8 cellular contexts compared by ENCODE assay signal in genomic region chr6:138773177-138774091, GRCh38. TPM values are rescaled to one million over a fixed set of nuclear protein-coding genes. Genes with fewer than 3 reads are reported as not detected.
DNase-seq lines count a peak whose midpoint lies in the region; ATAC-seq, FAIRE-seq and TF ChIP-seq lines count a peak whose summit lies in the region.

CCDC28A (plus strand) TSS chr6:138773769; CDS start chr6:138776121, 2,352 bp downstream.

- peaks cover 0 to 6% of the 10 kb centered on the region in 2 experiments; a peak in 1 of 5 replicates for H3K36me3 ChIP-seq in HepG2 (replicated peaks in 1 of 2; ENCODE audit: control insufficient read depth in 1 of 2, insufficient read depth in 2 of 2, low read length in 2 of 2)

- ATAC-seq in GM19397 (IDR thresholded peaks at IDR 0.05; ENCODE audit: unreplicated experiment) (peak; percentile 92), HG03571 (IDR thresholded peaks at IDR 0.05; ENCODE audit: unreplicated experiment) (peak; percentile 94), HepG2 (peak; percentile 96)

- DNase-seq in CD14-positive monocyte (ENCODE audit: low spot score) (peak; percentile 94), NCI-H82 (lab: John Stamatoyannopoulos, UW) (peak; percentile 98), dermis microvascular lymphatic vessel endothelial cell (ENCODE audit: low read depth in 2 of 2) (peak; percentile 93 to 95), HepG2 (ENCODE audit: low spot score) (peak; percentile 97)
- peak; percentile 92 to 93 for DNase-seq in activated CD4-positive, alpha-beta T cell treated with anti-CD3 and anti-CD28 coated beads, Interleukin-2, amount 50 U/mL, for 48 hours
- DNase-seq in stimulated activated CD4-positive, alpha-beta T cell treated with anti-CD3 and anti-CD28 coated beads, Interleukin-4, amount 100 ng/mL, for 1 hour: peak; percentile 89

- BruUV-seq in HepG2 (replicated peaks; lab: Mats Ljungman, UMichigan): TSS peak; percentile 84

- H3K4me3 ChIP-seq in HepG2 (replicated peaks in 1 of 3; ENCODE audit: insufficient read depth in 1 of 3, low read depth in 2 of 3, low read length in 3 of 3): peak within 1 kb of the TSS; percentile 71 to 97 (median 81)

- peaks cover 21 to 22% of the 10 kb centered on the region in 2 donors for H3K36me3 Mint-ChIP-seq in CD14-positive monocyte

- no peaks in the 10 kb centered on the region for H3K9me3 ChIP-seq in HepG2 (ENCODE audit: low read length)

- peak within 1 kb of the TSS; percentile 93 for H3K27ac ChIP-seq in HepG2 (ENCODE audit: extremely low read length, insufficient read depth, low read length)

- peak; percentile 99 for FAIRE-seq in HepG2 (lab: Jason Lieb, UNC)

- H2AFZ ChIP-seq in HepG2 (ENCODE audit: low read length): peak within 1 kb of the TSS; percentile 96

- TF ChIP-seq EP300 in HepG2 (IDR thresholded peaks at IDR 0.05; ENCODE audit: low read depth in 2 of 2, low read length in 2 of 2) (peak in 1 of 2 experiments; percentile 4; a peak in 1 of 4 replicates), HepG2 (CRISPR knock-in tag; IDR thresholded peaks at IDR 0.05; ENCODE audit: borderline replicate concordance) (peak; percentile 17; the same call in 1 of the 2 replicates)

- H3K9me3 Mint-ChIP-seq in CD14-positive monocyte: no peaks in the 10 kb centered on the region

- H4K20me1 ChIP-seq in HepG2 (ENCODE audit: insufficient read depth, low read length): no peaks in the 10 kb centered on the region

- H3K9ac ChIP-seq in HepG2 (ENCODE audit: insufficient read depth, low read depth, low read length): peak within 1 kb of the TSS; percentile 90

- H3K27me3 ChIP-seq in HepG2 (ENCODE audit: control insufficient read depth in 1 of 2, insufficient read depth in 2 of 2, low read length in 2 of 2): no peaks in the 10 kb centered on the region; a peak in 1 of 5 replicates

- intact Hi-C loops in CD14-positive monocyte (cut with micrococcal nuclease) (loop anchor here (5.0 to 10.0 kb wide), 4 partner anchors 81 to 659 kb away; partner anchors contain the start of genes HEBP2 (in 1 of the 2) and HECA (in 1 of the 2)), HepG2 (cut with micrococcal nuclease; ENCODE audit: unreplicated experiment) (loop anchor here (1.0 to 5.0 kb wide), 2 partner anchors 215 to 351 kb away; partner anchors contain the start of gene REPS1)

- TF ChIP-seq POLR2A in HepG2 (IDR thresholded peaks at IDR 0.05; ENCODE audit: insufficient read depth in 1 of 2, low read depth in 2 of 2, low read length in 2 of 2): peak; percentile 69 to 70

- POLR2A ChIA-PET in HepG2 (lab: Yijun Ruan, JAX): interaction anchor here (0.8 to 1.5 kb wide), 9 partner anchors 12 to 602 kb away, joined by 3 to 6 read pairs (median 4); no protein-coding TSS in a partner anchor

- H3K27ac Mint-ChIP-seq in CD14-positive monocyte: peak within 1 kb of the TSS; percentile 99 to 100 (median 100)

- H3K4me1 Mint-ChIP-seq in CD14-positive monocyte: peaks cover 19% of the 10 kb centered on the region

- no peak for TF ChIP-seq RAD21 in HepG2 (CRISPR knock-in tag; IDR thresholded peaks at IDR 0.05)

- CTCF ChIA-PET in HepG2 (lab: Yijun Ruan, JAX; ENCODE audit: low intra/inter-chr PET ratio, low total read pairs): no interaction called here

- peaks cover 30% of the 10 kb centered on the region for H3K4me1 ChIP-seq in HepG2 (ENCODE audit: insufficient read depth, low read length)

- TF ChIP-seq CTCF in CD14-positive monocyte (IDR thresholded peaks at IDR 0.05): no peak
- TF ChIP-seq CTCF in HepG2 (CRISPR knock-in tag; IDR thresholded peaks at IDR 0.05): peak; percentile 15; the same call in 1 of the 2 replicates

- under 1% methylated on average over 42 of the region's 47 CpGs for WGBS in HepG2 (ENCODE audit: low lambda C conversion rate)

- H3K27me3 Mint-ChIP-seq in CD14-positive monocyte (ENCODE audit: low read depth in 3 of 3): peaks cover 0 to 2% (median 0%) of the 10 kb centered on the region in 3 donors

- in situ Hi-C loops in HepG2 (cut with HindIII; ENCODE audit: extremely low pct_ligation_motif_present, low pct_unique_long_range_greater_than_20kb): no loop called here

- peak within 1 kb of the TSS; percentile 90 for H3K4me2 ChIP-seq in HepG2 (ENCODE audit: low read depth, low read length)

- peak within 1 kb of the TSS; percentile 98 to 100 for H3K4me3 Mint-ChIP-seq in CD14-positive monocyte

- peaks cover 3% of the 10 kb centered on the region for H3K79me2 ChIP-seq in HepG2 (ENCODE audit: insufficient read depth, low read length)

TF ChIP-seq in HepG2, 621 proteins besides CTCF, POLR2A, EP300 and RAD21 (continues in another document):
- no peak for TF ChIP-seq RBAK (CRISPR knock-in tag; IDR thresholded peaks at IDR 0.05)
- TF ChIP-seq, protein P1, sequence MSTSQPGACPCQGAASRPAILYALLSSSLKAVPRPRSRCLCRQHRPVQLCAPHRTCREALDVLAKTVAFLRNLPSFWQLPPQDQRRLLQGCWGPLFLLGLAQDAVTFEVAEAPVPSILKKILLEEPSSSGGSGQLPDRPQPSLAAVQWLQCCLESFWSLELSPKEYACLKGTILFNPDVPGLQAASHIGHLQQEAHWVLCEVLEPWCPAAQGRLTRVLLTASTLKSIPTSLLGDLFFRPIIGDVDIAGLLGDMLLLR (CRISPR knock-in tag; IDR thresholded peaks at IDR 0.05): peak; percentile 20; the same call in 1 of the 2 replicates
- TF ChIP-seq HOXA9 (CRISPR knock-in tag; IDR thresholded peaks at IDR 0.05; ENCODE audit: borderline replicate concordance): peak; percentile 80
- TF ChIP-seq, protein P2, sequence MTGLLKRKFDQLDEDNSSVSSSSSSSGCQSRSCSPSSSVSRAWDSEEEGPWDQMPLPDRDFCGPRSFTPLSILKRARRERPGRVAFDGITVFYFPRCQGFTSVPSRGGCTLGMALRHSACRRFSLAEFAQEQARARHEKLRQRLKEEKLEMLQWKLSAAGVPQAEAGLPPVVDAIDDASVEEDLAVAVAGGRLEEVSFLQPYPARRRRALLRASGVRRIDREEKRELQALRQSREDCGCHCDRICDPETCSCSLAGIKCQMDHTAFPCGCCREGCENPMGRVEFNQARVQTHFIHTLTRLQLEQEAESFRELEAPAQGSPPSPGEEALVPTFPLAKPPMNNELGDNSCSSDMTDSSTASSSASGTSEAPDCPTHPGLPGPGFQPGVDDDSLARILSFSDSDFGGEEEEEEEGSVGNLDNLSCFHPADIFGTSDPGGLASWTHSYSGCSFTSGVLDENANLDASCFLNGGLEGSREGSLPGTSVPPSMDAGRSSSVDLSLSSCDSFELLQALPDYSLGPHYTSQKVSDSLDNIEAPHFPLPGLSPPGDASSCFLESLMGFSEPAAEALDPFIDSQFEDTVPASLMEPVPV (CRISPR knock-in tag; IDR thresholded peaks at IDR 0.05): no peak
- TF ChIP-seq, protein P3, sequence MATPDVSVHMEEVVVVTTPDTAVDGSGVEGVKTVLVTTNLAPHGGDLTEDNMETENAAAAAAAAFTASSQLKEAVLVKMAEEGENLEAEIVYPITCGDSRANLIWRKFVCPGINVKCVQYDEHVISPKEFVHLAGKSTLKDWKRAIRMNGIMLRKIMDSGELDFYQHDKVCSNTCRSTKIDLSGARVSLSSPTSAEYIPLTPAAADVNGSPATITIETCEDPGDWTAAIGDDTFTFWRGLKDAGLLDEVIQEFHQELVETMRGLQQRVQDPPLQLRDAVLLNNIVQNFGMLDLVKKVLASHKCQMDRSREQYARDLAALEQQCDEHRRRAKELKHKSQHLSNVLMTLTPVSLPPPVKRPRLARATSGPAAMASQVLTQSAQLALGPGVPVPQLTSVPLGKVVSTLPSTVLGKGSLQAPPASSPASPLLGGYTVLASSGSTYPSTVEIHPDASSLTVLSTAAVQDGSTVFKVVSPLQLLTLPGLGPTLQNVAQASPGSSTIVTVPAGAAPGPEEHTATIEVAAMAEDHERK (CRISPR knock-in tag; IDR thresholded peaks at IDR 0.05; ENCODE audit: low read depth): no peak
- TF ChIP-seq, protein P4, sequence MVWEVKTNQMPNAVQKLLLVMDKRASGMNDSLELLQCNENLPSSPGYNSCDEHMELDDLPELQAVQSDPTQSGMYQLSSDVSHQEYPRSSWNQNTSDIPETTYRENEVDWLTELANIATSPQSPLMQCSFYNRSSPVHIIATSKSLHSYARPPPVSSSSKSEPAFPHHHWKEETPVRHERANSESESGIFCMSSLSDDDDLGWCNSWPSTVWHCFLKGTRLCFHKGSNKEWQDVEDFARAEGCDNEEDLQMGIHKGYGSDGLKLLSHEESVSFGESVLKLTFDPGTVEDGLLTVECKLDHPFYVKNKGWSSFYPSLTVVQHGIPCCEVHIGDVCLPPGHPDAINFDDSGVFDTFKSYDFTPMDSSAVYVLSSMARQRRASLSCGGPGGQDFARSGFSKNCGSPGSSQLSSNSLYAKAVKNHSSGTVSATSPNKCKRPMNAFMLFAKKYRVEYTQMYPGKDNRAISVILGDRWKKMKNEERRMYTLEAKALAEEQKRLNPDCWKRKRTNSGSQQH (CRISPR knock-in tag; IDR thresholded peaks at IDR 0.05; ENCODE audit: low read depth): peak; percentile 96; the same call in 1 of the 2 replicates
- peak; percentile 75 for TF ChIP-seq YY1 (IDR thresholded peaks at IDR 0.05; ENCODE audit: insufficient read depth, insufficient replicate concordance, low read depth, low read length)

RNA-seq across cellular contexts. Expression of gene CCDC28A, which starts in this region (rescaled TPM):
- polyA plus RNA-seq in CD14-positive monocyte: 10 to 100 TPM; 42.6 to 53.3 TPM
- 18.0 TPM in 2 replicates for total RNA-seq in dermis microvascular lymphatic vessel endothelial cell
- total RNA-seq in HepG2 (2016; rRNA removed; fragmentation: Illumina TruSeq; extraction: Trizol): 15.8 and 22.8 TPM in 2 replicates
- total RNA-seq in HepG2 (2016; cell fraction: cytosol; rRNA removed; fragmentation: Illumina TruSeq; extraction: Trizol; ENCODE audit: low read depth): 4.7 and 5.9 TPM in 2 replicates
- total RNA-seq in HepG2 (2016; cell fraction: insoluble cytoplasmic fraction; rRNA removed; fragmentation: Illumina TruSeq; extraction: Trizol): 15.4 and 23.4 TPM in 2 replicates
- 11.1 and 13.3 TPM in 2 replicates for total RNA-seq in HepG2 (2016; cell fraction: membrane; rRNA removed; fragmentation: Illumina TruSeq; extraction: Trizol)
- total RNA-seq in HepG2 (2016; cell fraction: nucleus; rRNA removed; fragmentation: Illumina TruSeq; extraction: Trizol): 9.0 and 9.6 TPM in 2 replicates
- polyA plus RNA-seq in HepG2 (2011; rRNA removed): 11.1 and 15.8 TPM in 2 replicates
- polyA plus RNA-seq in HepG2 (2011; cell fraction: cytosol; rRNA removed): 6.9 and 10.4 TPM in 2 replicates
- 4.9 and 6.7 TPM in 2 replicates for polyA plus RNA-seq in HepG2 (2011; cell fraction: nucleus; rRNA removed)
- 11.8 and 14.7 TPM in 2 replicates for polyA plus RNA-seq in HepG2 (2012)
- polyA plus RNA-seq in HepG2 (2016; cell fraction: cytosol; fragmentation: Illumina TruSeq; extraction: Trizol; ENCODE audit: low read depth): 5.2 and 6.9 TPM in 2 replicates
- 20.8 and 23.9 TPM in 2 replicates for polyA plus RNA-seq in HepG2 (2016; cell fraction: insoluble cytoplasmic fraction; fragmentation: Illumina TruSeq; extraction: Trizol; ENCODE audit: low read depth)
- polyA plus RNA-seq in HepG2 (2016; cell fraction: membrane; fragmentation: Illumina TruSeq; extraction: Trizol; ENCODE audit: low read depth): 9.4 and 9.8 TPM in 2 replicates
- 10.5 and 12.2 TPM in 2 replicates for polyA plus RNA-seq in HepG2 (2016; cell fraction: nucleus; fragmentation: Illumina TruSeq; extraction: Trizol; ENCODE audit: insufficient read depth, low read depth)
- polyA minus RNA-seq in HepG2 (2011; rRNA and poly(A)+ RNA removed; ENCODE audit: low replicate concordance): 4.6 and 5.8 TPM in 2 replicates
- polyA minus RNA-seq in HepG2 (2011; cell fraction: cytosol; rRNA and poly(A)+ RNA removed): 4.8 and 7.3 TPM in 2 replicates
- 8.2 and 9.3 TPM in 2 replicates for polyA minus RNA-seq in HepG2 (2011; cell fraction: nucleus; rRNA and poly(A)+ RNA removed)

Comparison
In these comparisons a context has a peak if more than half of its experiments do, and no peak if none do; other contexts are left out.
1. Peak in every context shown above with its lines: DNase-seq, ATAC-seq, H3K4me3 ChIP-seq and H3K27ac ChIP-seq.